In the genomic region with DNA sequence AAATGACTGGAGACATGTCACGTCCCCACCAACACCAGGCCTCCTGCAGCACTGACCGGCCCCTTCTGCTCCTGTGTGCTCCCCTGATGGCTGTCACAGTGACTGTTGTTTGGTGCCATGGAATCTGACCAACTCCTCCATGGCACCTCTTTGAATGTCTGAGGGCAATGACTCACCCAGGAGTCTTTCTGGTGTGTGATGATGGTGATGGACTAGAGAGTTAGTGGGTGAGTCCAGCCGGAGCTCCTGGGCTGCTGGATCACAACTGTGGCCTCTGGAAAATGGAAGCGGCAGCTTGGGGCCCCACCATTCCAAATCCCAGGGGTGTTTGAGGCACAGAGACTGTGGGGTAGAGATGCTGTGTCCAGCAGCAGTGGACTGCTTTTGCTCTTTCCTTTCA, we compare ENCODE assay signal across 20 cellular contexts.
DNase-seq lines count a peak whose midpoint lies in the region; ATAC-seq and TF ChIP-seq lines count a peak whose summit lies in the region.
"Had no signal": no experiment of that assay in that cellular context is flagged by ENCODE, and none has a peak within 500 bp of the region (broad histone marks: within the 10 kb centered on the region; RNA-seq: fewer than 3 reads in every experiment).

No MANE protein-coding gene starts in this region.

- peaks cover 0 to 8% (median 0%) of the 10 kb centered on the region in 9 donors for H3K9me3 Mint-ChIP-seq in naive thymus-derived CD8-positive, alpha-beta T cell
- H3K9me3 Mint-ChIP-seq: H9 had no signal

- POLR2A ChIA-PET in naive thymus-derived CD8-positive, alpha-beta T cell (lab: Charles Lee): no interaction called here

- no peaks in the 10 kb centered on the region for H3K9me3 ChIP-seq in RWPE2 (ENCODE audit: severe bottlenecking)

- no peak for TF ChIP-seq CTCF in RWPE2 (IDR thresholded peaks at IDR 0.05; ENCODE audit: poor library complexity, severe bottlenecking)
- TF ChIP-seq CTCF in epithelial cell of esophagus (IDR thresholded peaks at IDR 0.05; ENCODE audit: insufficient read depth, low read depth, low read length, missing control alignments): no peak

- intact Hi-C loops in posterior vena cava (cut with DNase I): no loop called here

- no peak overlapping the region for H3K4me3 Mint-ChIP-seq in naive thymus-derived CD8-positive, alpha-beta T cell
- H3K4me3 Mint-ChIP-seq: B cell; CD4-positive, CD25-positive, alpha-beta regulatory T cell; CD8-positive, alpha-beta memory T cell; H9 had no signal

- DNase-seq in M059J (ENCODE audit: low read depth) (peak; percentile 19), RWPE2 (ENCODE audit: low spot score) (no peak), epithelial cell of esophagus (ENCODE audit: low read depth) (peak; percentile 36), posterior vena cava (ENCODE audit: low spot score) (peak; percentile 17), NK-92 (lab: John Stamatoyannopoulos, UW; ENCODE audit: unreplicated experiment) (no peak), LoVo (ENCODE audit: low spot score) (no peak)
- DNase-seq in naive thymus-derived CD8-positive, alpha-beta T cell: no peak
- DNase-seq: CD4-positive, CD25-positive, alpha-beta regulatory T cell; CD8-positive, alpha-beta memory T cell; COR-L47; DMS 273 treated with DMSO at 0.1 percent for 48 hours; DMS53; DND-41; EL; GOT3; H9 had no signal

- H3K4me1 Mint-ChIP-seq in naive thymus-derived CD8-positive, alpha-beta T cell: peaks cover 0 to 2% (median 0%) of the 10 kb centered on the region in 4 donors
- H3K4me1 Mint-ChIP-seq: B cell; CD4-positive, CD25-positive, alpha-beta regulatory T cell; CD8-positive, alpha-beta memory T cell had no signal

- H3K36me3 Mint-ChIP-seq in naive thymus-derived CD8-positive, alpha-beta T cell: no peaks in the 10 kb centered on the region
- H3K36me3 Mint-ChIP-seq: CD4-positive, CD25-positive, alpha-beta regulatory T cell; CD8-positive, alpha-beta memory T cell had no signal

- peak overlapping the region; percentile 0 for H3K27ac ChIP-seq in RWPE2 (ENCODE audit: poor library complexity, severe bottlenecking)
- H3K27ac ChIP-seq: BLaER1 treated with 17β-estradiol and CSF1 and Interleukin-3, amounts not matched to agents 10 nM and 100 nM had no signal

- H3K27me3 ChIP-seq in RWPE2 (ENCODE audit: insufficient read depth, poor library complexity, severe bottlenecking): no peaks in the 10 kb centered on the region
- H3K27me3 ChIP-seq: BLaER1 treated with 17β-estradiol and CSF1 and Interleukin-3, amounts not matched to agents 10 nM and 100 nM had no signal

- H3K36me3 ChIP-seq in RWPE2 (ENCODE audit: low read depth): no peaks in the 10 kb centered on the region
- H3K36me3 ChIP-seq: BLaER1 treated with 17β-estradiol and CSF1 and Interleukin-3, amounts not matched to agents 10 nM and 100 nM had no signal

- no peak for ATAC-seq in RWPE2 (ENCODE audit: low read depth)
- no peak for ATAC-seq in naive thymus-derived CD8-positive, alpha-beta T cell
- ATAC-seq: GM12878, HepG2 had no signal

- H3K4me3 ChIP-seq in RWPE2 (ENCODE audit: severe bottlenecking): no peak overlapping the region
- H3K4me3 ChIP-seq in epithelial cell of esophagus (ENCODE audit: low read length): no peak overlapping the region
- H3K4me3 ChIP-seq: BLaER1 treated with 17β-estradiol and CSF1 and Interleukin-3, amounts not matched to agents 10 nM and 100 nM; GM12878 had no signal

- peaks cover 21% of the 10 kb centered on the region for H3K4me1 ChIP-seq in RWPE2 (ENCODE audit: insufficient read depth, poor library complexity, severe bottlenecking)
- H3K4me1 ChIP-seq: BLaER1 treated with 17β-estradiol and CSF1 and Interleukin-3, amounts not matched to agents 10 nM and 100 nM had no signal

- H3K27ac Mint-ChIP-seq in naive thymus-derived CD8-positive, alpha-beta T cell: no peak overlapping the region
- H3K27ac Mint-ChIP-seq: B cell; CD8-positive, alpha-beta memory T cell; H9 had no signal

- peaks cover 0 to 12% (median 0%) of the 10 kb centered on the region in 5 donors for H3K27me3 Mint-ChIP-seq in naive thymus-derived CD8-positive, alpha-beta T cell
- H3K27me3 Mint-ChIP-seq: B cell; CD4-positive, CD25-positive, alpha-beta regulatory T cell; CD8-positive, alpha-beta memory T cell had no signal

Comparison
In these comparisons a context has a peak if more than half of its experiments do, and no peak if none do; other contexts are left out.
1. DNase-seq: peak in M059J (single experiment), epithelial cell of esophagus (single experiment) and posterior vena cava (single experiment); none in RWPE2 (single experiment), NK-92 (single experiment), naive thymus-derived CD8-positive, alpha-beta T cell (0 of 10) and LoVo (single experiment).